ENCODE assay signal across 1 cellular context in the genomic region with DNA sequence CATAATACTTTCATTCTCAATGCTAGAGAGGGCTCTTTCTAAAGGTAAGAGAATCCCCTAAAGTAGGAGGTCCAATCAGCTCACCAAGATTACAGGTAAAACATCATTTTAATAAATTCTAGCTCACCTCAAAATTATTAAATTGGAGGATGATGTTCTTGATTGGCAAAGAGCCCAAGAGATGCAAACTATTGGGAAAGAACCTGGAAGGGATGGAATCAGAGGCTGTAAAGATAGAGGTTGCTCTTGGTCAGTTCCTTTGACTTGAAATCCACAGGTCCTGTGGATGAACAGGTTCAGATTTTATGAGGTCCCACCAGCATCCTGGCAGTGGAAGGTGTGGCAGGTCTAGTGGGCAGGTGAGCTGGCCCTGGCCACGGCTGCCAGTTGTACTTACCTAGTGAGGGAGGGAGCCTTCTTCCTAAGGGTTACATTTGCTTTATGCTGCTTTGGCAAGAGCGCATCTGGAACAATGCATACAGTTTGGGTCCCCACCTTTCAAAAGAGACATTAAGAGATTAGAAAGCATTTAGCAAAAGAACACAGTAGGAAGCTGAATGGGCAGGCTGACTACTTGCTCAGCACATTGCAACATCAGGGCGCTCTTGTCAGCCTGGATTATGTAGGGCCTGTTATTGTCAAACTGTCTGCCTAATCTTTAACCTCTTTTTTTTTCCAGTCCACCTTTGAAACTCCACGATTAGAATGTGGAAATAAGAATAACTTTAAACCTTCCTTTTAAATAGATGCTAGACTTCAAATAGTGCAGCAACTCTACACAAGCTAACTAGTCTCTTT.
TF ChIP-seq lines count a peak whose summit lies in the region.

No MANE protein-coding gene starts in this region.

TF ChIP-seq in HepG2, 621 proteins besides CTCF, POLR2A, EP300 and RAD21 (continued from another document):
- TF ChIP-seq, protein P1, sequence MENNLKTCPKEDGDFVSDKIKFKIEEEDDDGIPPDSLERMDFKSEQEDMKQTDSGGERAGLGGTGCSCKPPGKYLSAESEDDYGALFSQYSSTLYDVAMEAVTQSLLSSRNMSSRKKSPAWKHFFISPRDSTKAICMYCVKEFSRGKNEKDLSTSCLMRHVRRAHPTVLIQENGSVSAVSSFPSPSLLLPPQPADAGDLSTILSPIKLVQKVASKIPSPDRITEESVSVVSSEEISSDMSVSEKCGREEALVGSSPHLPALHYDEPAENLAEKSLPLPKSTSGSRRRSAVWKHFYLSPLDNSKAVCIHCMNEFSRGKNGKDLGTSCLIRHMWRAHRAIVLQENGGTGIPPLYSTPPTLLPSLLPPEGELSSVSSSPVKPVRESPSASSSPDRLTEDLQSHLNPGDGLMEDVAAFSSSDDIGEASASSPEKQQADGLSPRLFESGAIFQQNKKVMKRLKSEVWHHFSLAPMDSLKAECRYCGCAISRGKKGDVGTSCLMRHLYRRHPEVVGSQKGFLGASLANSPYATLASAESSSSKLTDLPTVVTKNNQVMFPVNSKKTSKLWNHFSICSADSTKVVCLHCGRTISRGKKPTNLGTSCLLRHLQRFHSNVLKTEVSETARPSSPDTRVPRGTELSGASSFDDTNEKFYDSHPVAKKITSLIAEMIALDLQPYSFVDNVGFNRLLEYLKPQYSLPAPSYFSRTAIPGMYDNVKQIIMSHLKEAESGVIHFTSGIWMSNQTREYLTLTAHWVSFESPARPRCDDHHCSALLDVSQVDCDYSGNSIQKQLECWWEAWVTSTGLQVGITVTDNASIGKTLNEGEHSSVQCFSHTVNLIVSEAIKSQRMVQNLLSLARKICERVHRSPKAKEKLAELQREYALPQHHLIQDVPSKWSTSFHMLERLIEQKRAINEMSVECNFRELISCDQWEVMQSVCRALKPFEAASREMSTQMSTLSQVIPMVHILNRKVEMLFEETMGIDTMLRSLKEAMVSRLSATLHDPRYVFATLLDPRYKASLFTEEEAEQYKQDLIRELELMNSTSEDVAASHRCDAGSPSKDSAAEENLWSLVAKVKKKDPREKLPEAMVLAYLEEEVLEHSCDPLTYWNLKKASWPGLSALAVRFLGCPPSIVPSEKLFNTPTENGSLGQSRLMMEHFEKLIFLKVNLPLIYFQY (CRISPR knock-in tag; IDR thresholded peaks at IDR 0.05; ENCODE audit: borderline replicate concordance): no peak
- TF ChIP-seq ZNF644 (CRISPR knock-in tag; IDR thresholded peaks at IDR 0.05; ENCODE audit: low read depth) (no peak), ZFP62 (CRISPR knock-in tag; IDR thresholded peaks at IDR 0.05) (no peak), GABPA (IDR thresholded peaks at IDR 0.05; ENCODE audit: low read depth, low read length) (no peak), GABPA (CRISPR knock-in tag; IDR thresholded peaks at IDR 0.05; ENCODE audit: low read depth) (no peak)
